32 cellular contexts compared by ENCODE assay signal in the genomic region with DNA sequence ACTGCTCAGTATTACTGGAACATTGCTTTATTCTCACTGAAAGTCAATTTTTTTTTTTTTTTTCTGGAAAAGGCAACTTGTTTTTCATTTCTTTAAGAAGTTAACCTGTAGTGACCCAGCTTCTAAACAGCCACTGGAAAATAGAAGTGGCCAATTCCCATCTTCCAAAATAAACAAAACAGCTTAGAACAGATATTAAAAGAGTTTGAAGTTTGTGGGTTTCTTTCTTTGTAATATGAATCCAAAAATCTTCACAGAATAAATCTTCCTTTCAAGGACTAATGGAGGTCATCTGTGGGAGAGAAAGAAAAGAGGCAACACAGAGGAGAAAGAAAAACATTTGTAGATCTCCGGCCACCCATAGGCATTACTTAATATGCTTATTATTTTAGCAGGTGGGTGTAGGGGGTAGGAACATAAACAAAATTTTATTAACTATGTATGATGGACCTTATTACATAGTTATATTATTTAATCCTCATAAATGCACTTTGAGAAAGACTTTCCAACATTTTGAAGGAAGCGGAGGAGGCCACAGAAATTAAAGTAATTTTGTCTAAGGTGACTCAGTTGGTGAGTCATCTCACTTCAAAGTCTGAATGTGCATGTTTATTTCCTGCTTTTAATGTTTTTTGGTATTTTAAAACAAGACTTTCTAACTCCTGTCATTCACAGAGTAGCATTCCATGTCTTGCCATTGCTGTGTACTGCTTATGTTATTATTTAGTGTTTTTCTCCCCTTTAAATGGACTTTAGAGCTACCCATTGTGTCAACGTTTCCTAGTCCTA.
A peak's percentile ranks its signal among the peaks of the same experiment; 100 is the strongest.
DNase-seq lines count a peak whose midpoint lies in the region; ATAC-seq, FAIRE-seq and TF ChIP-seq lines count a peak whose summit lies in the region.
"Had no signal": no experiment of that assay in that cellular context is flagged by ENCODE, and none has a peak within 500 bp of the region (broad histone marks: within the 10 kb centered on the region; RNA-seq: fewer than 3 reads in every experiment).

No MANE protein-coding gene starts in this region.

- CTCF ChIA-PET in MCF 10A (lab: Yijun Ruan, JAX) (interaction anchor here (0.6 kb wide), 1 partner anchor 8 kb away, joined by 3 read pairs; no protein-coding TSS in a partner anchor), mammary epithelial cell (lab: Charles Lee; ENCODE audit: low non-redundant PET) (no interaction called here), endothelial cell of umbilical vein (lab: Charles Lee) (no interaction called here)

- H3K9ac ChIP-seq in mammary epithelial cell (ENCODE audit: insufficient read depth, low read length), result no peak overlapping the region
- H3K9ac ChIP-seq in endothelial cell of umbilical vein (replicated peaks; ENCODE audit: extremely low read depth, insufficient read depth, low read length), result no peak overlapping the region

- dilution Hi-C loops in mammary epithelial cell (cut with HindIII; ENCODE audit: low sequenced_read_pairs) (no loop called here), endothelial cell of umbilical vein (cut with MboI; ENCODE audit: extremely low pct_ligation_motif_present, low sequenced_read_pairs) (no loop called here)

- DNase-seq in MCF 10A (ENCODE audit: unreplicated experiment) (peak; percentile 56), mammary epithelial cell (no peak), endothelial cell of umbilical vein (ENCODE audit: low read depth, low spot score) (no peak), mesothelial cell of epicardium (ENCODE audit: low spot score in 2 of 2, unreplicated experiment in 2 of 2) (no peak), prostate gland (ENCODE audit: low spot score) (no peak), cerebellum (ENCODE audit: low spot score) (no peak), NCI-H345 (lab: John Stamatoyannopoulos, UW) (no peak)
- DNase-seq: activated CD4-positive, alpha-beta memory T cell treated with anti-CD3 and anti-CD28 coated beads for 36 hours; activated CD4-positive, alpha-beta T cell treated with anti-CD3 and anti-CD28 coated beads for 1 hour; activated naive CD4-positive, alpha-beta T cell; activated naive CD8-positive, alpha-beta T cell treated with anti-CD3 and anti-CD28 coated beads, Interleukin-2, amount 50 U/mL, for 24 hours; activated T-cell treated with anti-CD3 and anti-CD28 coated beads, Interleukin-2, amount 50 U/mL, for 72 hours; dermis blood vessel endothelial cell; DND-41; left cardiac atrium; MM.1S; NCI-H2029 treated with DMSO at 0.1 percent for 48 hours; NCI-H526; NK-92 treated with Interleukin-12 subunit alpha and Interleukin-12 subunit beta, amount 100 ng/mL, for 24 hours; pancreas; SHP77 treated with DMSO at 0.1 percent for 48 hours; sigmoid colon; stimulated activated CD4-positive, alpha-beta T cell treated with anti-CD3 and anti-CD28 coated beads, Interleukin-4, amount 100 ng/mL, for 4 hours had no signal

- FAIRE-seq in endothelial cell of umbilical vein (lab: Jason Lieb, UNC), result no peak
- FAIRE-seq: H54, K562 had no signal

- H3K79me2 ChIP-seq in mammary epithelial cell (ENCODE audit: insufficient read depth, low read length), result no peaks in the 10 kb centered on the region
- no peaks in the 10 kb centered on the region for H3K79me2 ChIP-seq in endothelial cell of umbilical vein (ENCODE audit: control insufficient read depth, insufficient read depth, low read length)

- intact Hi-C loops in MCF 10A (cut with micrococcal nuclease), result loop anchor here (10.0 kb wide), 1 partner anchor 865 kb away; no protein-coding TSS in a partner anchor
- intact Hi-C loops in mammary epithelial cell (cut with micrococcal nuclease), result no loop called here
- intact Hi-C loops in endothelial cell of umbilical vein (cut with micrococcal nuclease), result no loop called here
- intact Hi-C loops in prostate gland (cut with DNase I), result no loop called here

- ATAC-seq in GM18505 (IDR thresholded peaks at IDR 0.05; ENCODE audit: unreplicated experiment), result no peak
- ATAC-seq: activated naive CD8-positive, alpha-beta T cell treated with anti-CD3 and anti-CD28 coated beads, Interleukin-2, amount 50 U/mL, for 24 hours; activated T-cell treated with anti-CD3 and anti-CD28 coated beads, Interleukin-2, amount 50 U/mL, for 72 hours; gastroesophageal sphincter; K562; left cardiac atrium had no signal

- H3K27me3 ChIP-seq in mammary epithelial cell (ENCODE audit: insufficient read depth, low read length), result no peaks in the 10 kb centered on the region
- no peaks in the 10 kb centered on the region for H3K27me3 ChIP-seq in endothelial cell of umbilical vein (ENCODE audit: control insufficient read depth in 2 of 2, insufficient read depth in 2 of 2, low read length in 2 of 2)
- H3K27me3 ChIP-seq in prostate gland (replicated peaks; ENCODE audit: insufficient read depth), result no peaks in the 10 kb centered on the region
- H3K27me3 ChIP-seq: gastroesophageal sphincter, pancreas, sigmoid colon, tibial nerve had no signal

- H3K9me3 Mint-ChIP-seq in MCF 10A (ENCODE audit: unreplicated experiment) (no peaks in the 10 kb centered on the region), mesothelial cell of epicardium (no peaks in the 10 kb centered on the region)

- H3K36me3 Mint-ChIP-seq in MCF 10A (ENCODE audit: insufficient read depth, unreplicated experiment) (no peaks in the 10 kb centered on the region), mesothelial cell of epicardium (no peaks in the 10 kb centered on the region)
- H3K36me3 Mint-ChIP-seq: activated CD4-positive, alpha-beta memory T cell treated with anti-CD3 and anti-CD28 coated beads for 36 hours; brain had no signal

- H3K4me3 Mint-ChIP-seq in MCF 10A (ENCODE audit: unreplicated experiment), result no peak overlapping the region
- H3K4me3 Mint-ChIP-seq in mesothelial cell of epicardium, result no peak overlapping the region
- H3K4me3 Mint-ChIP-seq: activated CD4-positive, alpha-beta memory T cell treated with anti-CD3 and anti-CD28 coated beads for 36 hours; activated naive CD8-positive, alpha-beta T cell treated with anti-CD3 and anti-CD28 coated beads, Interleukin-2, amount 50 U/mL, for 24 hours; activated T-cell treated with anti-CD3 and anti-CD28 coated beads, Interleukin-2, amount 50 U/mL, for 72 hours; brain; T-helper 2 cell treated with Interferon-gamma antibody and Interleukin-4, amounts not matched to agents 5 μg/mL and 100 μg/mL, for 36 hours had no signal

- H3K4me2 ChIP-seq in mammary epithelial cell (ENCODE audit: insufficient read depth, low read depth, low read length), result no peak overlapping the region
- no peak overlapping the region for H3K4me2 ChIP-seq in endothelial cell of umbilical vein (ENCODE audit: insufficient read depth, low read length)

- no peaks in the 10 kb centered on the region for H3K9me1 ChIP-seq in endothelial cell of umbilical vein (replicated peaks; ENCODE audit: control insufficient read depth, extremely low read depth, insufficient read depth, low read length)

- H4K20me1 ChIP-seq in mammary epithelial cell (ENCODE audit: insufficient read depth, low read length) (no peaks in the 10 kb centered on the region), endothelial cell of umbilical vein (replicated peaks; ENCODE audit: control insufficient read depth, extremely low read depth, insufficient read depth, low read length) (no peaks in the 10 kb centered on the region)

- TF ChIP-seq POLR2A in endothelial cell of umbilical vein (IDR thresholded peaks at IDR 0.05; ENCODE audit: low read depth, low read length) (no peak), GM18505 (IDR thresholded peaks at IDR 0.05; ENCODE audit: borderline replicate concordance, extremely low read depth, insufficient read depth, insufficient read length) (no peak), prostate gland (IDR thresholded peaks at IDR 0.05) (no peak)

- H3K9me3 ChIP-seq in mammary epithelial cell (replicated peaks; ENCODE audit: insufficient read depth, low read length), result no peaks in the 10 kb centered on the region
- H3K9me3 ChIP-seq in endothelial cell of umbilical vein (replicated peaks; ENCODE audit: control insufficient read depth, insufficient read depth, low read length), result peaks cover 4% of the 10 kb centered on the region
- H3K9me3 ChIP-seq in prostate gland, result no peaks in the 10 kb centered on the region
- H3K9me3 ChIP-seq: gastroesophageal sphincter, pancreas, sigmoid colon, tibial nerve had no signal

- no peaks in the 10 kb centered on the region for H3K4me1 ChIP-seq in mammary epithelial cell (ENCODE audit: insufficient read depth, low read length)
- no peaks in the 10 kb centered on the region for H3K4me1 ChIP-seq in endothelial cell of umbilical vein (ENCODE audit: control insufficient read depth, extremely low read depth, insufficient read depth, low read length)
- H3K4me1 ChIP-seq in prostate gland (replicated peaks), result no peaks in the 10 kb centered on the region
- H3K4me1 ChIP-seq: gastroesophageal sphincter, sigmoid colon had no signal

- H2AFZ ChIP-seq in mammary epithelial cell (ENCODE audit: low read depth, low read length), result no peak overlapping the region
- no peak overlapping the region for H2AFZ ChIP-seq in endothelial cell of umbilical vein (ENCODE audit: low read depth, low read length)

- BruUV-seq in MCF 10A (replicated peaks; lab: Mats Ljungman, UMichigan), result no TSS peak
- BruUV-seq in mammary epithelial cell (replicated peaks; lab: Mats Ljungman, UMichigan), result no TSS peak
- no TSS peak for BruUV-seq in endothelial cell of umbilical vein (replicated peaks; lab: Mats Ljungman, UMichigan)

- POLR2A ChIA-PET in MCF 10A (lab: Yijun Ruan, JAX) (no interaction called here), endothelial cell of umbilical vein (lab: Charles Lee) (no interaction called here)

- in situ Hi-C loops in mammary epithelial cell (cut with MboI; ENCODE audit: low sequenced_read_pairs in 2 of 2), result no loop called here

- no peak for TF ChIP-seq CTCF in MCF 10A (IDR thresholded peaks at IDR 0.05; ENCODE audit: unreplicated experiment)
- TF ChIP-seq CTCF in mammary epithelial cell (conservative IDR thresholded peaks at IDR 0.05 in 1 of 2, IDR thresholded peaks at IDR 0.05 in 1 of 2; ENCODE audit: extremely low read depth in 1 of 2, insufficient read depth in 1 of 2, low read depth in 1 of 2, low read length in 2 of 2), result no peak
- no peak for TF ChIP-seq CTCF in endothelial cell of umbilical vein (IDR thresholded peaks at IDR 0.05; ENCODE audit: extremely low read depth in 1 of 2, insufficient read depth in 1 of 2, low read depth in 1 of 2, low read length in 2 of 2)
- TF ChIP-seq CTCF in mesothelial cell of epicardium (IDR thresholded peaks at IDR 0.05; ENCODE audit: unreplicated experiment), result no peak
- no peak for TF ChIP-seq CTCF in prostate gland (IDR thresholded peaks at IDR 0.05)

- H3K4me1 Mint-ChIP-seq in MCF 10A (ENCODE audit: insufficient read depth, unreplicated experiment) (peaks cover 5% of the 10 kb centered on the region), mesothelial cell of epicardium (peaks cover 22% of the 10 kb centered on the region)
- H3K4me1 Mint-ChIP-seq: activated naive CD8-positive, alpha-beta T cell treated with anti-CD3 and anti-CD28 coated beads, Interleukin-2, amount 50 U/mL, for 24 hours; brain had no signal

- H3K36me3 ChIP-seq in mammary epithelial cell (ENCODE audit: insufficient read depth, low read length) (no peaks in the 10 kb centered on the region), endothelial cell of umbilical vein (ENCODE audit: control insufficient read depth in 2 of 2, extremely low read depth in 1 of 2, insufficient read depth in 2 of 2, low read length in 2 of 2) (no peaks in the 10 kb centered on the region), prostate gland (no peaks in the 10 kb centered on the region)
- H3K36me3 ChIP-seq: gastroesophageal sphincter, pancreas, sigmoid colon, tibial nerve had no signal

- WGBS in mammary epithelial cell (ENCODE audit: low coverage, missing lambda C conversion rate), result 78% methylated on average over 3 of the region's 3 CpGs
- 67% methylated on average over 3 of the region's 3 CpGs for WGBS in prostate gland

- H3K4me3 ChIP-seq in mammary epithelial cell (replicated peaks in 1 of 3; ENCODE audit: insufficient read depth in 1 of 3, low read depth in 2 of 3, low read length in 3 of 3), result no peak overlapping the region
- H3K4me3 ChIP-seq in endothelial cell of umbilical vein (replicated peaks in 1 of 3; ENCODE audit: insufficient read depth in 1 of 3, low read depth in 1 of 3, low read length in 3 of 3), result no peak overlapping the region
- no peak overlapping the region for H3K4me3 ChIP-seq in prostate gland
- H3K4me3 ChIP-seq: gastroesophageal sphincter, K562, pancreas, sigmoid colon, tibial nerve had no signal

- H3K27me3 Mint-ChIP-seq in MCF 10A (ENCODE audit: insufficient read depth, unreplicated experiment), result no peaks in the 10 kb centered on the region
- H3K27me3 Mint-ChIP-seq in mesothelial cell of epicardium (ENCODE audit: low read depth), result no peaks in the 10 kb centered on the region
- H3K27me3 Mint-ChIP-seq: activated CD4-positive, alpha-beta memory T cell treated with anti-CD3 and anti-CD28 coated beads for 36 hours; activated naive CD8-positive, alpha-beta T cell treated with anti-CD3 and anti-CD28 coated beads, Interleukin-2, amount 50 U/mL, for 24 hours had no signal

- no peak overlapping the region for H3K27ac ChIP-seq in mammary epithelial cell (ENCODE audit: insufficient read depth, low read depth, low read length)
- no peak overlapping the region for H3K27ac ChIP-seq in endothelial cell of umbilical vein (ENCODE audit: insufficient read depth, low read depth, low read length)
- no peak overlapping the region for H3K27ac ChIP-seq in prostate gland
- H3K27ac ChIP-seq: 22Rv1, C4-2B, gastroesophageal sphincter, pancreas, sigmoid colon, tibial nerve had no signal

- H3K27ac Mint-ChIP-seq in MCF 10A (ENCODE audit: low read depth, unreplicated experiment) (no peak overlapping the region), mesothelial cell of epicardium (peak overlapping the region; percentile 79)
- H3K27ac Mint-ChIP-seq: activated CD4-positive, alpha-beta memory T cell treated with anti-CD3 and anti-CD28 coated beads for 36 hours; activated naive CD8-positive, alpha-beta T cell treated with anti-CD3 and anti-CD28 coated beads, Interleukin-2, amount 50 U/mL, for 24 hours; activated T-cell treated with anti-CD3 and anti-CD28 coated beads, Interleukin-2, amount 50 U/mL, for 72 hours; brain; T-helper 2 cell treated with Interferon-gamma antibody and Interleukin-4, amounts not matched to agents 5 μg/mL and 100 μg/mL, for 36 hours had no signal
